Comparison of ENCODE assay signal across 2 cellular contexts in genomic region chr14:21995332-21995731, GRCh38.
TF ChIP-seq lines count a peak whose summit lies in the region.

No MANE protein-coding gene starts in this region.

TF ChIP-seq in endothelial cell of umbilical vein, 7 proteins besides CTCF, POLR2A, EP300 and RAD21:
- TF ChIP-seq GATA2 (IDR thresholded peaks at IDR 0.05; ENCODE audit: insufficient read depth, insufficient read length, low read depth, low read length) (no peak), FOS (IDR thresholded peaks at IDR 0.05; ENCODE audit: borderline replicate concordance, insufficient read depth, low read length) (no peak), EZH2 (IDR thresholded peaks at IDR 0.05; ENCODE audit: borderline replicate concordance, low read depth, low read length, severe bottlenecking) (no peak), JUN (IDR thresholded peaks at IDR 0.05; ENCODE audit: borderline replicate concordance, insufficient read depth, insufficient read length, low read depth) (no peak), MAX (IDR thresholded peaks at IDR 0.05; ENCODE audit: insufficient read depth, insufficient read length) (no peak), MYC (IDR thresholded peaks at IDR 0.05; ENCODE audit: low read depth, low read length) (no peak), POLR2AphosphoS5 (IDR thresholded peaks at IDR 0.05; ENCODE audit: insufficient read depth, low read depth, low read length) (no peak)
TF ChIP-seq in endothelial cell of umbilical vein: peak in this region for 0.

TF ChIP-seq in GM23338, 12 proteins besides CTCF, POLR2A, EP300 and RAD21:
- TF ChIP-seq CREB1 (CRISPR knock-in tag; IDR thresholded peaks at IDR 0.05; ENCODE audit: low read depth), result no peak
- TF ChIP-seq ZNF462 (CRISPR knock-in tag; IDR thresholded peaks at IDR 0.05), result no peak
- no peak for TF ChIP-seq POLR2AphosphoS5 (IDR thresholded peaks at IDR 0.05; ENCODE audit: low read depth)
- TF ChIP-seq EZH2 (IDR thresholded peaks at IDR 0.05; ENCODE audit: low read depth, unreplicated experiment), result no peak
